ENCODE assay signal across 8 cellular contexts in genomic region chr9:36398745-36399144, GRCh38. TPM values are rescaled to one million over a fixed set of nuclear protein-coding genes. Genes with fewer than 3 reads are reported as not detected.
DNase-seq lines count a peak whose midpoint lies in the region; ATAC-seq, FAIRE-seq and TF ChIP-seq lines count a peak whose summit lies in the region.

No MANE protein-coding gene starts in this region.

- DNase-seq in D721Med (ENCODE audit: insufficient read length, low spot score) (no peak), MG63 (no peak), NCI-H2196 (lab: John Stamatoyannopoulos, UW; ENCODE audit: unreplicated experiment) (no peak), NCI-H1105 (lab: John Stamatoyannopoulos, UW) (no peak), suprapubic skin (ENCODE audit: low spot score in 2 of 2) (no peak)
- DNase-seq in central memory CD8-positive, alpha-beta T cell (ENCODE audit: low spot score in 2 of 2), result no peak
- DNase-seq in naive thymus-derived CD8-positive, alpha-beta T cell, result no peak

- peaks cover 57% of the 10 kb centered on the region for H3K4me1 Mint-ChIP-seq in central memory CD8-positive, alpha-beta T cell
- peaks cover 25 to 73% (median 62%) of the 10 kb centered on the region in 4 donors for H3K4me1 Mint-ChIP-seq in naive thymus-derived CD8-positive, alpha-beta T cell

- H3K4me1 ChIP-seq in suprapubic skin, result peaks cover 42% of the 10 kb centered on the region

- no peaks in the 10 kb centered on the region for H3K27me3 ChIP-seq in MG63
- no peaks in the 10 kb centered on the region for H3K27me3 ChIP-seq in suprapubic skin

- peaks cover 25% of the 10 kb centered on the region for H3K36me3 Mint-ChIP-seq in central memory CD8-positive, alpha-beta T cell (ENCODE audit: insufficient read depth)
- H3K36me3 Mint-ChIP-seq in naive thymus-derived CD8-positive, alpha-beta T cell, result peaks cover 0 to 18% (median 0%) of the 10 kb centered on the region in 3 donors

- no peaks in the 10 kb centered on the region for H3K27me3 Mint-ChIP-seq in central memory CD8-positive, alpha-beta T cell
- H3K27me3 Mint-ChIP-seq in naive thymus-derived CD8-positive, alpha-beta T cell, result no peaks in the 10 kb centered on the region

- no peak for TF ChIP-seq EP300 in suprapubic skin (IDR thresholded peaks at IDR 0.05)

- no peak overlapping the region for H3K27ac ChIP-seq in suprapubic skin

- H3K9me3 Mint-ChIP-seq in central memory CD8-positive, alpha-beta T cell, result no peaks in the 10 kb centered on the region
- no peaks in the 10 kb centered on the region for H3K9me3 Mint-ChIP-seq in naive thymus-derived CD8-positive, alpha-beta T cell

- TF ChIP-seq CTCF in D721Med (IDR thresholded peaks at IDR 0.05; ENCODE audit: insufficient read depth, missing control alignments) (no peak), suprapubic skin (IDR thresholded peaks at IDR 0.05) (no peak)

- H3K9me3 ChIP-seq in MG63 (peaks cover 18% of the 10 kb centered on the region), suprapubic skin (no peaks in the 10 kb centered on the region)

- H3K27ac Mint-ChIP-seq in central memory CD8-positive, alpha-beta T cell (ENCODE audit: low read depth), result peak overlapping the region; percentile 56
- H3K27ac Mint-ChIP-seq in naive thymus-derived CD8-positive, alpha-beta T cell, result peak overlapping the region in 9 of 10 donors; percentile 21 to 90 (median 55)

- H3K4me3 Mint-ChIP-seq in central memory CD8-positive, alpha-beta T cell, result peak overlapping the region; percentile 89
- H3K4me3 Mint-ChIP-seq in naive thymus-derived CD8-positive, alpha-beta T cell, result peak overlapping the region; percentile 36 to 89 (median 56)

- POLR2A ChIA-PET in naive thymus-derived CD8-positive, alpha-beta T cell (lab: Charles Lee), result no interaction called here

- 0 out of 2 replicates have a peak overlapping the region, but pooled peaks have one; percentile 0 for H3K4me3 ChIP-seq in MG63
- no peak overlapping the region for H3K4me3 ChIP-seq in suprapubic skin

- ATAC-seq in central memory CD8-positive, alpha-beta T cell (replicated peaks; ENCODE audit: extremely low read depth, poor library complexity, severe bottlenecking), result no peak
- no peak for ATAC-seq in naive thymus-derived CD8-positive, alpha-beta T cell
- ATAC-seq in GM19397 (IDR thresholded peaks at IDR 0.05; ENCODE audit: unreplicated experiment), result no peak

- H3K36me3 ChIP-seq in MG63 (peaks cover 39% of the 10 kb centered on the region), suprapubic skin (peaks cover under 1% of the 10 kb centered on the region)

- peak; percentile 38 for FAIRE-seq in D721Med (lab: Jason Lieb, UNC)

- TF ChIP-seq POLR2A in suprapubic skin (IDR thresholded peaks at IDR 0.05), result no peak

RNA-seq across cellular contexts. Expression of gene RNF38, which starts 1.3 kb away (rescaled TPM):
- 11.0 and 13.3 TPM in 2 replicates for total RNA-seq in MG63 (2014; rRNA removed; shearing (Covaris generic); ENCODE audit: low replicate concordance)
- total RNA-seq in naive thymus-derived CD8-positive, alpha-beta T cell, result 10 to 100 TPM; 73.6 to 86.7 TPM
- 10 to 100 TPM; 10.6 to 23.9 (median 15.9) TPM for polyA plus RNA-seq in naive thymus-derived CD8-positive, alpha-beta T cell
- 10 to 100 TPM; 20.6 to 43.9 (median 28.1) TPM for total RNA-seq in suprapubic skin
